ENCODE assay signal across 9 cellular contexts in the genomic region with DNA sequence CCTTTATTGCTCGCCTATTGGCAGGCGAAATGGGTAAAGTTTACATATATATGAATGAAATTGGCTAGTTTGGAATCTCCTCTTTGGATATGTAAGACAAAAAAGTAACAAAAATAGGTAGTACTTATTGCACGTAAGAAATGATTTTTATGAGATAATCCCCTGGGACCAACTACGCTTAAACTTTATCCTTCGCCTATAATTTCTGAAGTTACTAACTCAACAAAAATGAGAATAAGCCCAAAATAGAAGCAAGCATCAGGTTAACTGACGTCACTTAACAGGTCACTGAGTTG. TPM values are rescaled to one million over a fixed set of nuclear protein-coding genes. Genes with fewer than 3 reads are reported as not detected.
DNase-seq lines count a peak whose midpoint lies in the region; ATAC-seq and TF ChIP-seq lines count a peak whose summit lies in the region.
"Had no signal": no experiment of that assay in that cellular context is flagged by ENCODE, and none has a peak within 500 bp of the region (broad histone marks: within the 10 kb centered on the region; RNA-seq: fewer than 3 reads in every experiment).

No MANE protein-coding gene starts in this region.

- intact Hi-C loops in sciatic nerve (cut with DNase I): no loop called here

- no peak for ATAC-seq in lung (ENCODE audit: insufficient read depth, low FRiP score)
- ATAC-seq in sciatic nerve: no peak
- ATAC-seq in HG03521 (IDR thresholded peaks at IDR 0.05; ENCODE audit: unreplicated experiment): no peak

- peaks cover 6% of the 10 kb centered on the region for H3K36me3 Mint-ChIP-seq in activated naive CD4-positive, alpha-beta T cell treated with anti-CD3 and anti-CD28 coated beads, Interleukin-2, amount 10 ng/mL, durations not matched to agents 7 days and 5 days
- H3K36me3 Mint-ChIP-seq in brain (peaks cover 4% of the 10 kb centered on the region), type B pancreatic cell (peaks cover 12% of the 10 kb centered on the region)

- WGBS in lung, 2 donors: 0% methylated on average over 6 of the region's 6 CpGs

- H3K4me1 ChIP-seq in lung (ENCODE audit: control insufficient read depth in 2 of 2, insufficient read depth in 2 of 2, low read length in 2 of 2): peaks cover 3 to 14% of the 10 kb centered on the region in 2 donors

- H3K27me3 Mint-ChIP-seq in activated naive CD4-positive, alpha-beta T cell treated with anti-CD3 and anti-CD28 coated beads, Interleukin-2, amount 10 ng/mL, durations not matched to agents 7 days and 5 days: no peaks in the 10 kb centered on the region
- H3K27me3 Mint-ChIP-seq in brain (peaks cover 4% of the 10 kb centered on the region), type B pancreatic cell (no peaks in the 10 kb centered on the region)

- peak overlapping the region; percentile 90 for H3K27ac Mint-ChIP-seq in activated naive CD4-positive, alpha-beta T cell treated with anti-CD3 and anti-CD28 coated beads, Interleukin-2, amount 10 ng/mL, durations not matched to agents 7 days and 5 days
- H3K27ac Mint-ChIP-seq in brain: peak overlapping the region; percentile 94 to 97 (median 95)
- H3K27ac Mint-ChIP-seq in type B pancreatic cell: peak overlapping the region; percentile 97

- no peaks in the 10 kb centered on the region for H3K9me3 Mint-ChIP-seq in activated naive CD4-positive, alpha-beta T cell treated with anti-CD3 and anti-CD28 coated beads, Interleukin-2, amount 10 ng/mL, durations not matched to agents 7 days and 5 days
- H3K9me3 Mint-ChIP-seq in brain (no peaks in the 10 kb centered on the region), type B pancreatic cell (no peaks in the 10 kb centered on the region)

- peak overlapping the region; percentile 97 to 100 for H3K27ac ChIP-seq in lung (ENCODE audit: low read depth in 1 of 2, low read length in 1 of 2)

- H3K4me1 Mint-ChIP-seq in activated naive CD4-positive, alpha-beta T cell treated with anti-CD3 and anti-CD28 coated beads, Interleukin-2, amount 10 ng/mL, durations not matched to agents 7 days and 5 days: peaks cover 39% of the 10 kb centered on the region
- peaks cover 21% of the 10 kb centered on the region for H3K4me1 Mint-ChIP-seq in brain
- H3K4me1 Mint-ChIP-seq in type B pancreatic cell (ENCODE audit: unreplicated experiment): peaks cover 29% of the 10 kb centered on the region

- DNase-seq in activated naive CD4-positive, alpha-beta T cell treated with anti-CD3 and anti-CD28 coated beads, Interleukin-2, amount 10 ng/mL, durations not matched to agents 7 days and 5 days: no peak
- no peak for DNase-seq in activated naive CD4-positive, alpha-beta T cell treated with Interleukin-2 at 50 U/mL for 16 hours
- DNase-seq in lung (ENCODE audit: low spot score) (no peak), type B pancreatic cell (ENCODE audit: extremely low spot score, unreplicated experiment) (no peak), AG08396 (ENCODE audit: low spot score) (no peak), sciatic nerve (ENCODE audit: low spot score) (no peak)
- DNase-seq: NCI-H69 had no signal

- H3K9me3 ChIP-seq in lung (ENCODE audit: control insufficient read depth in 2 of 2, insufficient read depth in 1 of 2, low read length in 1 of 2): no peaks in the 10 kb centered on the region

- H3K27me3 ChIP-seq in lung (ENCODE audit: control insufficient read depth, insufficient read depth): no peaks in the 10 kb centered on the region

- no peaks in the 10 kb centered on the region for H3K36me3 ChIP-seq in lung (ENCODE audit: control insufficient read depth in 2 of 2, insufficient read depth in 2 of 2, low read length in 2 of 2)

- H3K4me3 ChIP-seq in lung: peak overlapping the region; percentile 62

- CTCF ChIA-PET in activated naive CD4-positive, alpha-beta T cell treated with anti-CD3 and anti-CD28 coated beads, Interleukin-2, amount 10 ng/mL, durations not matched to agents 7 days and 5 days (lab: Charles Lee): no interaction called here

- peak overlapping the region; percentile 80 for H3K4me3 Mint-ChIP-seq in activated naive CD4-positive, alpha-beta T cell treated with anti-CD3 and anti-CD28 coated beads, Interleukin-2, amount 10 ng/mL, durations not matched to agents 7 days and 5 days
- H3K4me3 Mint-ChIP-seq in brain (no peak overlapping the region), type B pancreatic cell (no peak overlapping the region)

- TF ChIP-seq CTCF in brain (conservative IDR thresholded peaks at IDR 0.05): no peak
- TF ChIP-seq CTCF in lung (IDR thresholded peaks at IDR 0.05; ENCODE audit: control extremely low read depth, extremely low read depth): no peak
- no peak for TF ChIP-seq CTCF in type B pancreatic cell (conservative IDR thresholded peaks at IDR 0.05)

RNA-seq across cellular contexts. Expression of a gene that starts 0.4 kb away (rescaled TPM):
- 8.2 TPM for polyA plus RNA-seq in brain (ENCODE audit: insufficient read depth, low read depth, low replicate concordance)
- total RNA-seq in lung: 10 to 100 TPM; 12.5 to 24.4 TPM
- 1 to 10 TPM; 3.9 to 7.3 TPM for polyA plus RNA-seq in lung
- total RNA-seq in type B pancreatic cell (ENCODE audit: low replicate concordance): 19.4 and 24.7 TPM in 2 replicates
- 12.8 TPM for total RNA-seq in sciatic nerve

RNA-seq across cellular contexts. Expression of a gene that starts 0.8 kb away (rescaled TPM):
- 5.3 TPM for polyA plus RNA-seq in brain (ENCODE audit: insufficient read depth, low read depth, low replicate concordance)
- 10 to 100 TPM; 10.5 to 11.6 TPM for total RNA-seq in lung
- 10 to 100 TPM in 1 of 2 donors, 1 to 10 TPM in 1; 8.4 to 15.9 TPM for polyA plus RNA-seq in lung
- 5.8 and 9.1 TPM in 2 replicates for total RNA-seq in type B pancreatic cell (ENCODE audit: low replicate concordance)
- total RNA-seq in sciatic nerve: 15.9 TPM
